Comparison of ENCODE assay signal across 20 cellular contexts in genomic region chr4:145302725-145303124, GRCh38.
"Had no signal": no experiment of that assay in that cellular context is flagged by ENCODE, and none has a peak within 500 bp of the region (broad histone marks: within the 10 kb centered on the region; RNA-seq: fewer than 3 reads in every experiment).

No MANE protein-coding gene starts in this region.

- H3K9me3 ChIP-seq: psoas muscle, right lobe of liver, spleen, tibial artery, upper lobe of left lung, uterus had no signal

- H3K27ac Mint-ChIP-seq: naive thymus-derived CD4-positive, alpha-beta T cell; nephron progenitor cell; stimulated activated memory B cell treated with anti-CD40 and anti-IgM and Interleukin-4, amounts not matched to agents 10 μg/mL and 1 μg/mL and 100 μg/mL, for 72 hours; stimulated activated naive CD8-positive, alpha-beta T cell treated with anti-CD3 and anti-CD28 coated beads, Interleukin-15, Interleukin-2, amounts not matched to agents 100 ng/mL and 50 ng/mL, for 24 hours had no signal

- DNase-seq: dermis blood vessel endothelial cell; erythroblast; foreskin melanocyte; head of caudate nucleus; mammary epithelial cell; naive thymus-derived CD4-positive, alpha-beta T cell; nephron progenitor cell; psoas muscle; retina; right lobe of liver; spleen; stimulated activated CD4-positive, alpha-beta T cell treated with anti-CD3 and anti-CD28 coated beads, Interleukin-15, amount 100 ng/mL, for 24 hours; stimulated activated CD4-positive, alpha-beta T cell treated with anti-CD3 and anti-CD28 coated beads, Interleukin-1b, Interleukin-23, amount 100 ng/mL, for 48 hours; stimulated activated CD4-positive, alpha-beta T cell treated with anti-CD3 and anti-CD28 coated beads, Interleukin-4, amount 100 ng/mL, for 24 hours; tibial artery; upper lobe of left lung; uterus had no signal

- H3K36me3 Mint-ChIP-seq: naive thymus-derived CD4-positive, alpha-beta T cell; stimulated activated memory B cell treated with anti-CD40 and anti-IgM and Interleukin-4, amounts not matched to agents 10 μg/mL and 1 μg/mL and 100 μg/mL, for 72 hours had no signal

- ATAC-seq: naive thymus-derived CD4-positive, alpha-beta T cell; psoas muscle; right lobe of liver; stimulated activated memory B cell treated with anti-CD40 and anti-IgM and Interleukin-4, amounts not matched to agents 10 μg/mL and 1 μg/mL and 100 μg/mL, for 72 hours had no signal

- H3K36me3 ChIP-seq: right lobe of liver, spleen, tibial artery, upper lobe of left lung, uterus had no signal

- H3K9me3 Mint-ChIP-seq: naive thymus-derived CD4-positive, alpha-beta T cell; nephron progenitor cell; stimulated activated memory B cell treated with anti-CD40 and anti-IgM and Interleukin-4, amounts not matched to agents 10 μg/mL and 1 μg/mL and 100 μg/mL, for 72 hours; stimulated activated naive CD8-positive, alpha-beta T cell treated with anti-CD3 and anti-CD28 coated beads, Interleukin-15, Interleukin-2, amounts not matched to agents 100 ng/mL and 50 ng/mL, for 24 hours had no signal

- H3K27ac ChIP-seq: hepatocyte, psoas muscle, right lobe of liver, spleen, tibial artery, upper lobe of left lung, uterus had no signal

- H3K4me1 Mint-ChIP-seq: stimulated activated memory B cell treated with anti-CD40 and anti-IgM and Interleukin-4, amounts not matched to agents 10 μg/mL and 1 μg/mL and 100 μg/mL, for 72 hours had no signal

- H3K4me3 Mint-ChIP-seq: naive thymus-derived CD4-positive, alpha-beta T cell; nephron progenitor cell; stimulated activated memory B cell treated with anti-CD40 and anti-IgM and Interleukin-4, amounts not matched to agents 10 μg/mL and 1 μg/mL and 100 μg/mL, for 72 hours; stimulated activated naive CD8-positive, alpha-beta T cell treated with anti-CD3 and anti-CD28 coated beads, Interleukin-15, Interleukin-2, amounts not matched to agents 100 ng/mL and 50 ng/mL, for 24 hours had no signal

- H3K4me3 ChIP-seq: hepatocyte, psoas muscle, right lobe of liver, spleen, tibial artery, upper lobe of left lung, uterus had no signal

- H3K27me3 ChIP-seq: hepatocyte, right lobe of liver, spleen, tibial artery, upper lobe of left lung, uterus had no signal

- H3K4me1 ChIP-seq: right lobe of liver, tibial artery, upper lobe of left lung, uterus had no signal
